ENCODE assay signal across 1 cellular context in genomic region chr7:106112118-106112971, GRCh38.
A peak's percentile ranks its signal among the peaks of the same experiment; 100 is the strongest.
TF ChIP-seq lines count a peak whose summit lies in the region.

SYPL1 (minus strand) TSS chr7:106112312; CDS start chr7:106112208, 104 bp downstream.

TF ChIP-seq in HepG2, 621 proteins besides CTCF, POLR2A, EP300 and RAD21 (continued from another document and continues in another):
- TF ChIP-seq, protein P1, sequence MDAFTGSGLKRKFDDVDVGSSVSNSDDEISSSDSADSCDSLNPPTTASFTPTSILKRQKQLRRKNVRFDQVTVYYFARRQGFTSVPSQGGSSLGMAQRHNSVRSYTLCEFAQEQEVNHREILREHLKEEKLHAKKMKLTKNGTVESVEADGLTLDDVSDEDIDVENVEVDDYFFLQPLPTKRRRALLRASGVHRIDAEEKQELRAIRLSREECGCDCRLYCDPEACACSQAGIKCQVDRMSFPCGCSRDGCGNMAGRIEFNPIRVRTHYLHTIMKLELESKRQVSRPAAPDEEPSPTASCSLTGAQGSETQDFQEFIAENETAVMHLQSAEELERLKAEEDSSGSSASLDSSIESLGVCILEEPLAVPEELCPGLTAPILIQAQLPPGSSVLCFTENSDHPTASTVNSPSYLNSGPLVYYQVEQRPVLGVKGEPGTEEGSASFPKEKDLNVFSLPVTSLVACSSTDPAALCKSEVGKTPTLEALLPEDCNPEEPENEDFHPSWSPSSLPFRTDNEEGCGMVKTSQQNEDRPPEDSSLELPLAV (CRISPR knock-in tag; conservative IDR thresholded peaks at IDR 0.05; ENCODE audit: low read depth), result no peak
- TF ChIP-seq ZNF260 (CRISPR knock-in tag; IDR thresholded peaks at IDR 0.05; ENCODE audit: borderline replicate concordance, low read depth) (no peak), HNRNPK (IDR thresholded peaks at IDR 0.05; ENCODE audit: low read depth, low read length, poor library complexity, severe bottlenecking) (no peak), ZBTB3 (CRISPR knock-in tag; IDR thresholded peaks at IDR 0.05; ENCODE audit: borderline replicate concordance, low read depth) (0 out of 2 replicates have a peak, but pooled peaks have one; percentile 53), ZNF280B (CRISPR knock-in tag; IDR thresholded peaks at IDR 0.05; ENCODE audit: borderline replicate concordance) (no peak), ZNF543 (CRISPR knock-in tag; IDR thresholded peaks at IDR 0.05) (peak; percentile 81), AHR (CRISPR knock-in tag; IDR thresholded peaks at IDR 0.05) (peak; percentile 13; the same call in 1 of the 2 replicates), NFE2 (CRISPR knock-in tag; IDR thresholded peaks at IDR 0.05) (no peak), HNRNPLL (IDR thresholded peaks at IDR 0.05; ENCODE audit: low read depth, low read length, poor library complexity, severe bottlenecking) (no peak), ZNF251 (CRISPR knock-in tag; IDR thresholded peaks at IDR 0.05) (no peak), THAP9 (CRISPR knock-in tag; IDR thresholded peaks at IDR 0.05; ENCODE audit: borderline replicate concordance) (no peak), ZNF431 (CRISPR knock-in tag; IDR thresholded peaks at IDR 0.05; ENCODE audit: borderline replicate concordance, low read depth) (no peak), JUNB (CRISPR knock-in tag; IDR thresholded peaks at IDR 0.05; ENCODE audit: borderline replicate concordance) (no peak), ZNF83 (CRISPR knock-in tag; IDR thresholded peaks at IDR 0.05; ENCODE audit: borderline replicate concordance) (peak; percentile 47; the same call in 1 of the 2 replicates), FOXC1 (CRISPR knock-in tag; IDR thresholded peaks at IDR 0.05; ENCODE audit: borderline replicate concordance) (no peak), ZNF292 (CRISPR knock-in tag; IDR thresholded peaks at IDR 0.05; ENCODE audit: borderline replicate concordance, low read depth) (no peak), DMAP1 (CRISPR knock-in tag; IDR thresholded peaks at IDR 0.05) (peak; percentile 73), IKZF5 (CRISPR knock-in tag; IDR thresholded peaks at IDR 0.05) (no peak; the same call in 1 of the 2 replicates), EEA1 (CRISPR knock-in tag; IDR thresholded peaks at IDR 0.05; ENCODE audit: borderline replicate concordance) (0 out of 2 replicates have a peak, but pooled peaks have one; percentile 16), GABPA (IDR thresholded peaks at IDR 0.05; ENCODE audit: low read depth, low read length) (no peak), GABPA (CRISPR knock-in tag; IDR thresholded peaks at IDR 0.05; ENCODE audit: low read depth) (no peak; the same call in 1 of the 2 replicates), ZNF737 (CRISPR knock-in tag; IDR thresholded peaks at IDR 0.05; ENCODE audit: borderline replicate concordance) (no peak), NFE2L1 (CRISPR knock-in tag; IDR thresholded peaks at IDR 0.05; ENCODE audit: borderline replicate concordance) (no peak), PAF1 (CRISPR knock-in tag; IDR thresholded peaks at IDR 0.05) (no peak), ARHGAP35 (CRISPR knock-in tag; IDR thresholded peaks at IDR 0.05; ENCODE audit: borderline replicate concordance) (no peak), ZMYM4 (CRISPR knock-in tag; IDR thresholded peaks at IDR 0.05) (peak; percentile 41), FOXP1 (IDR thresholded peaks at IDR 0.05) (no peak), FOXP1 (CRISPR knock-in tag; IDR thresholded peaks at IDR 0.05) (no peak; the same call in 1 of the 2 replicates), MTF2 (CRISPR knock-in tag; IDR thresholded peaks at IDR 0.05; ENCODE audit: borderline replicate concordance) (no peak), ZFX (CRISPR knock-in tag; IDR thresholded peaks at IDR 0.05; ENCODE audit: low read depth) (peak; percentile 93), ZNF343 (CRISPR knock-in tag; IDR thresholded peaks at IDR 0.05) (peak; percentile 70), ZNF761 (CRISPR knock-in tag; conservative IDR thresholded peaks at IDR 0.05) (peak; percentile 60; the same call in 1 of the 2 replicates), KLF11 (CRISPR knock-in tag; IDR thresholded peaks at IDR 0.05) (no peak), ZMYM2 (CRISPR knock-in tag; IDR thresholded peaks at IDR 0.05) (no peak), MLXIP (CRISPR knock-in tag; IDR thresholded peaks at IDR 0.05; ENCODE audit: borderline replicate concordance) (no peak), ZNF619 (CRISPR knock-in tag; IDR thresholded peaks at IDR 0.05) (no peak)
- TF ChIP-seq, protein P2, sequence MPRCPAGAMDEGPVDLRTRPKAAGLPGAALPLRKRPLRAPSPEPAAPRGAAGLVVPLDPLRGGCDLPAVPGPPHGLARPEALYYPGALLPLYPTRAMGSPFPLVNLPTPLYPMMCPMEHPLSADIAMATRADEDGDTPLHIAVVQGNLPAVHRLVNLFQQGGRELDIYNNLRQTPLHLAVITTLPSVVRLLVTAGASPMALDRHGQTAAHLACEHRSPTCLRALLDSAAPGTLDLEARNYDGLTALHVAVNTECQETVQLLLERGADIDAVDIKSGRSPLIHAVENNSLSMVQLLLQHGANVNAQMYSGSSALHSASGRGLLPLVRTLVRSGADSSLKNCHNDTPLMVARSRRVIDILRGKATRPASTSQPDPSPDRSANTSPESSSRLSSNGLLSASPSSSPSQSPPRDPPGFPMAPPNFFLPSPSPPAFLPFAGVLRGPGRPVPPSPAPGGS (CRISPR knock-in tag; IDR thresholded peaks at IDR 0.05), result peak; percentile 59; the same call in 1 of the 2 replicates
- TF ChIP-seq, protein P3, sequence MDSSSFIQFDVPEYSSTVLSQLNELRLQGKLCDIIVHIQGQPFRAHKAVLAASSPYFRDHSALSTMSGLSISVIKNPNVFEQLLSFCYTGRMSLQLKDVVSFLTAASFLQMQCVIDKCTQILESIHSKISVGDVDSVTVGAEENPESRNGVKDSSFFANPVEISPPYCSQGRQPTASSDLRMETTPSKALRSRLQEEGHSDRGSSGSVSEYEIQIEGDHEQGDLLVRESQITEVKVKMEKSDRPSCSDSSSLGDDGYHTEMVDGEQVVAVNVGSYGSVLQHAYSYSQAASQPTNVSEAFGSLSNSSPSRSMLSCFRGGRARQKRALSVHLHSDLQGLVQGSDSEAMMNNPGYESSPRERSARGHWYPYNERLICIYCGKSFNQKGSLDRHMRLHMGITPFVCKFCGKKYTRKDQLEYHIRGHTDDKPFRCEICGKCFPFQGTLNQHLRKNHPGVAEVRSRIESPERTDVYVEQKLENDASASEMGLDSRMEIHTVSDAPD (CRISPR knock-in tag; IDR thresholded peaks at IDR 0.05), result no peak
- TF ChIP-seq, protein P4, sequence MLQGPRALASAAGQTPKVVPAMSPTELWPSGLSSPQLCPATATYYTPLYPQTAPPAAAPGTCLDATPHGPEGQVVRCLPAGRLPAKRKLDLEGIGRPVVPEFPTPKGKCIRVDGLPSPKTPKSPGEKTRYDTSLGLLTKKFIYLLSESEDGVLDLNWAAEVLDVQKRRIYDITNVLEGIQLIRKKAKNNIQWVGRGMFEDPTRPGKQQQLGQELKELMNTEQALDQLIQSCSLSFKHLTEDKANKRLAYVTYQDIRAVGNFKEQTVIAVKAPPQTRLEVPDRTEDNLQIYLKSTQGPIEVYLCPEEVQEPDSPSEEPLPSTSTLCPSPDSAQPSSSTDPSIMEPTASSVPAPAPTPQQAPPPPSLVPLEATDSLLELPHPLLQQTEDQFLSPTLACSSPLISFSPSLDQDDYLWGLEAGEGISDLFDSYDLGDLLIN (CRISPR knock-in tag; IDR thresholded peaks at IDR 0.05; ENCODE audit: borderline replicate concordance), result no peak
- TF ChIP-seq, protein P5, sequence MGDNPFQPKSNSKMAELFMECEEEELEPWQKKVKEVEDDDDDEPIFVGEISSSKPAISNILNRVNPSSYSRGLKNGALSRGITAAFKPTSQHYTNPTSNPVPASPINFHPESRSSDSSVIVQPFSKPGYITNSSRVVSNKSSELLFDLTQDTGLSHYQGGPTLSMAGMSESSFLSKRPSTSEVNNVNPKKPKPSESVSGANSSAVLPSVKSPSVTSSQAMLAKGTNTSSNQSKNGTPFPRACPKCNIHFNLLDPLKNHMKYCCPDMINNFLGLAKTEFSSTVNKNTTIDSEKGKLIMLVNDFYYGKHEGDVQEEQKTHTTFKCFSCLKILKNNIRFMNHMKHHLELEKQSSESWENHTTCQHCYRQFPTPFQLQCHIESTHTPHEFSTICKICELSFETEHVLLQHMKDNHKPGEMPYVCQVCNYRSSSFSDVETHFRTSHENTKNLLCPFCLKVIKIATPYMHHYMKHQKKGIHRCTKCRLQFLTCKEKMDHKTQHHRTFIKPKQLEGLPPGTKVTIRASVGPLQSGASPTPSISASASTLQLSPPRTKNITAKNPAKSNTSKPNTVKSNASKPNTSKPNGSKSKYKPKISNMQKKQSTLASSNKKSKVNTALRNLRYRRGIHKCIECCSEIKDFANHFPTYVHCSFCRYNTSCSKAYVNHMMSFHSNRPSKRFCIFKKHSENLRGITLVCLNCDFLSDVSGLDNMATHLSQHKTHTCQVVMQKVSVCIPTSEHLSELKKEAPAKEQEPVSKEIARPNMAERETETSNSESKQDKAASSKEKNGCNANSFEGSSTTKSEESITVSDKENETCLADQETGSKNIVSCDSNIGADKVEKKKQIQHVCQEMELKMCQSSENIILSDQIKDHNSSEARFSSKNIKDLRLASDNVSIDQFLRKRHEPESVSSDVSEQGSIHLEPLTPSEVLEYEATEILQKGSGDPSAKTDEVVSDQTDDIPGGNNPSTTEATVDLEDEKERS (CRISPR knock-in tag; IDR thresholded peaks at IDR 0.05), result no peak
